In genomic region chr6:5471044-5471443, GRCh38 we compare ENCODE assay signal across 8 cellular contexts.
A peak's percentile ranks its signal among the peaks of the same experiment; 100 is the strongest.
DNase-seq lines count a peak whose midpoint lies in the region; ATAC-seq, FAIRE-seq and TF ChIP-seq lines count a peak whose summit lies in the region.

No MANE protein-coding gene starts in this region.

- no peak overlapping the region for H3K27ac ChIP-seq in lung (ENCODE audit: low read depth in 1 of 2, low read length in 1 of 2)

- H3K4me3 ChIP-seq in lung: no peak overlapping the region

- TF ChIP-seq CTCF in lung (IDR thresholded peaks at IDR 0.05; ENCODE audit: control extremely low read depth, extremely low read depth): peak; percentile 69

- peaks cover 0 to 7% of the 10 kb centered on the region in 2 donors for H3K4me1 ChIP-seq in lung (ENCODE audit: control insufficient read depth in 2 of 2, insufficient read depth in 2 of 2, low read length in 2 of 2)

- peak; percentile 27 for DNase-seq in GM12892 (ENCODE audit: insufficient read length)
- peak; percentile 53 for DNase-seq in NCI-H524 treated with DMSO at 0.1 percent for 48 hours (lab: John Stamatoyannopoulos, UW)
- DNase-seq in activated CD4-positive, alpha-beta T cell treated with anti-CD3 and anti-CD28 coated beads, Interleukin-2, amount 50 U/mL, for 48 hours: peak; percentile 64 to 70
- peak; percentile 65 for DNase-seq in ecto neural progenitor cell (ENCODE audit: low spot score)
- DNase-seq in lung (ENCODE audit: low spot score): peak; percentile 56
- peak; percentile 30 to 36 for DNase-seq in stimulated activated CD8-positive, alpha-beta memory T cell treated with anti-CD3 and anti-CD28 coated beads, Interleukin-15, amount 100 ng/mL, for 48 hours (ENCODE audit: low read depth in 2 of 2)
- DNase-seq in ureter (ENCODE audit: low spot score): no peak

- no peaks in the 10 kb centered on the region for H3K27me3 ChIP-seq in lung (ENCODE audit: control insufficient read depth, insufficient read depth)

- no peaks in the 10 kb centered on the region for H3K9me3 ChIP-seq in lung (ENCODE audit: control insufficient read depth in 2 of 2, insufficient read depth in 1 of 2, low read length in 1 of 2)

- FAIRE-seq in GM12892 (lab: Jason Lieb, UNC): no peak

- WGBS in lung, 2 donors: 16 to 17% methylated on average over 8 of the region's 8 CpGs

- ATAC-seq in HG03342 (IDR thresholded peaks at IDR 0.05; ENCODE audit: unreplicated experiment): peak; percentile 64
- ATAC-seq in lung (ENCODE audit: insufficient read depth, low FRiP score): no peak

- TF ChIP-seq POLR2A in GM12892 (IDR thresholded peaks at IDR 0.05; ENCODE audit: low read depth, low read length): no peak

- no peaks in the 10 kb centered on the region for H3K36me3 ChIP-seq in lung (ENCODE audit: control insufficient read depth in 2 of 2, insufficient read depth in 2 of 2, low read length in 2 of 2)
